16 cellular contexts compared by ENCODE assay signal in genomic region chr15:49843725-49844124, GRCh38.
"Had no signal": no experiment of that assay in that cellular context is flagged by ENCODE, and none has a peak within 500 bp of the region (broad histone marks: within the 10 kb centered on the region; RNA-seq: fewer than 3 reads in every experiment).

No MANE protein-coding gene starts in this region.

- H3K9me3 ChIP-seq: pancreas, sigmoid colon, vagina had no signal

- ATAC-seq: left lobe of liver; naive thymus-derived CD8-positive, alpha-beta T cell; pancreas; stimulated activated naive B cell treated with anti-CD40 and anti-IgM and Interleukin-4, amounts not matched to agents 10 μg/mL and 1 μg/mL and 100 μg/mL, for 72 hours had no signal

- H3K4me1 ChIP-seq: pancreas, tibial nerve had no signal

- H3K36me3 ChIP-seq: pancreas, sigmoid colon, vagina had no signal

- DNase-seq: activated CD4-positive, alpha-beta T cell treated with anti-CD3 and anti-CD28 coated beads, Interleukin-2, amount 10 ng/mL, durations not matched to agents 7 days and 5 days; activated CD4-positive, CD25-positive, alpha-beta regulatory T cell; activated CD8-positive, alpha-beta memory T cell treated with anti-CD3 and anti-CD28 coated beads, Interleukin-2, amount 50 U/mL, for 48 hours; activated gamma-delta T cell treated with Interleukin-2 at 50 U/mL for 16 hours; activated naive CD8-positive, alpha-beta T cell treated with anti-CD3 and anti-CD28 coated beads for 36 hours; amygdala; erythroblast; islet precursor cell; naive thymus-derived CD8-positive, alpha-beta T cell; pancreas; sigmoid colon; stimulated activated CD4-positive, alpha-beta T cell treated with anti-CD3 and anti-CD28 coated beads, Interleukin-12 subunit alpha, Interleukin-12 subunit beta, amount 100 ng/mL, for 4 hours; stimulated activated naive B cell treated with anti-CD40 and anti-IgM and Interleukin-4, amounts not matched to agents 10 μg/mL and 1 μg/mL and 100 μg/mL, for 72 hours had no signal

- H3K27ac ChIP-seq: pancreas, sigmoid colon, tibial nerve, vagina had no signal

- H3K4me3 ChIP-seq: pancreas, sigmoid colon, tibial nerve, vagina had no signal

- H3K27me3 ChIP-seq: pancreas, sigmoid colon, tibial nerve, vagina had no signal
